ENCODE assay signal across 18 cellular contexts in genomic region chr2:34368304-34368703, GRCh38.
A peak's percentile ranks its signal among the peaks of the same experiment; 100 is the strongest.
DNase-seq lines count a peak whose midpoint lies in the region; ATAC-seq and TF ChIP-seq lines count a peak whose summit lies in the region.
"Had no signal": no experiment of that assay in that cellular context is flagged by ENCODE, and none has a peak within 500 bp of the region (broad histone marks: within the 10 kb centered on the region; RNA-seq: fewer than 3 reads in every experiment).

No MANE protein-coding gene starts in this region.

- no peak for TF ChIP-seq CTCF in NB4 (IDR thresholded peaks at IDR 0.05; ENCODE audit: low read depth, low read length)
- no peak for TF ChIP-seq CTCF in endodermal cell (conservative IDR thresholded peaks at IDR 0.05)

- no peak overlapping the region for H3K27ac Mint-ChIP-seq in endodermal cell
- H3K27ac Mint-ChIP-seq: CD4-positive, alpha-beta T cell; HFFc6 had no signal

- H3K4me1 ChIP-seq in endodermal cell (ENCODE audit: control insufficient read depth, insufficient read depth, low read length) (peaks cover 10% of the 10 kb centered on the region), mesendoderm (ENCODE audit: control insufficient read depth, low read depth, low read length) (peaks cover 3% of the 10 kb centered on the region)
- H3K4me1 ChIP-seq: Caco-2 had no signal

- no peaks in the 10 kb centered on the region for H3K27me3 ChIP-seq in endodermal cell (ENCODE audit: control insufficient read depth, insufficient read depth, low read length, poor library complexity, severe bottlenecking)
- H3K27me3 ChIP-seq in mesendoderm (ENCODE audit: insufficient read depth, low read length, poor library complexity), result no peaks in the 10 kb centered on the region

- H3K56ac ChIP-seq in mesendoderm (ENCODE audit: low read length), result no peak overlapping the region

- no peak overlapping the region for H3K4me2 ChIP-seq in mesendoderm (ENCODE audit: low read length)

- no peaks in the 10 kb centered on the region for H3K36me3 Mint-ChIP-seq in endodermal cell (ENCODE audit: low read depth)

- H3K36me3 ChIP-seq in endodermal cell (ENCODE audit: control insufficient read depth, insufficient read depth, low read length), result no peaks in the 10 kb centered on the region
- H3K36me3 ChIP-seq in mesendoderm (ENCODE audit: control insufficient read depth, insufficient read depth, low read length), result no peaks in the 10 kb centered on the region

- WGBS in endodermal cell (ENCODE audit: insufficient coverage in 1 of 2, insufficient read length in 1 of 2), 2 experiments, result 71 to 80% methylated on average over 1 of the region's 1 CpG
- no CpG with 5 or more reads among the region's 1 CpG for WGBS in mesendoderm (ENCODE audit: extremely low coverage, insufficient coverage, low lambda C conversion rate)

- no peak overlapping the region for H3K18ac ChIP-seq in mesendoderm (ENCODE audit: low read length)

- H3K9me3 Mint-ChIP-seq in endodermal cell, result no peaks in the 10 kb centered on the region
- H3K9me3 Mint-ChIP-seq: CD4-positive, alpha-beta T cell had no signal

- H3K4me3 ChIP-seq in NB4 (ENCODE audit: low read depth, low read length) (no peak overlapping the region), endodermal cell (ENCODE audit: low read length) (no peak overlapping the region), mesendoderm (ENCODE audit: low read length) (no peak overlapping the region)
- H3K4me3 ChIP-seq: GM12878, K562 had no signal

- H2BK15ac ChIP-seq in mesendoderm (replicated peaks; ENCODE audit: low read depth), result no peak overlapping the region

- H3K79me1 ChIP-seq in mesendoderm (ENCODE audit: low read length), result no peaks in the 10 kb centered on the region

- peaks cover 3% of the 10 kb centered on the region for H3K9me3 ChIP-seq in endodermal cell (ENCODE audit: control insufficient read depth, low read length)
- H3K9me3 ChIP-seq: Caco-2 had no signal

- H2AK5ac ChIP-seq in mesendoderm (ENCODE audit: low read length), result no peak overlapping the region

- DNase-seq in NB4 (ENCODE audit: low read depth), result peak; percentile 40
- DNase-seq in endodermal cell, result peak; percentile 55
- DNase-seq in mesendoderm, result peak; percentile 26
- DNase-seq in epidermal melanocyte (ENCODE audit: insufficient read length, low spot score), result no peak
- DNase-seq in NCI-H1092 treated with DMSO at 0.1 percent for 48 hours (lab: John Stamatoyannopoulos, UW), result no peak
- DNase-seq: ACHN; AML-193; Caco-2; CD4-positive, alpha-beta T cell; DMS79 treated with DMSO at 0.1 percent for 48 hours; HFFc6; IMR-90 had no signal

- H3K27me3 Mint-ChIP-seq in endodermal cell (ENCODE audit: insufficient read depth), result no peaks in the 10 kb centered on the region
- H3K27me3 Mint-ChIP-seq: CD4-positive, alpha-beta T cell had no signal

- H3K27ac ChIP-seq in endodermal cell (ENCODE audit: low read depth, low read length), result no peak overlapping the region
- no peak overlapping the region for H3K27ac ChIP-seq in mesendoderm (ENCODE audit: low read depth, low read length)
- H3K27ac ChIP-seq: C4-2B had no signal

- H2BK5ac ChIP-seq in mesendoderm (ENCODE audit: low read length), result no peak overlapping the region

- no peaks in the 10 kb centered on the region for H3K79me2 ChIP-seq in mesendoderm (ENCODE audit: control insufficient read depth, insufficient read depth, low read length)

- ATAC-seq in HG03108 (IDR thresholded peaks at IDR 0.05; ENCODE audit: unreplicated experiment) (no peak), HG03039 (IDR thresholded peaks at IDR 0.05; ENCODE audit: unreplicated experiment) (no peak)
- ATAC-seq: GM12878, HCT116, K562 had no signal

- no peak overlapping the region for H2BK120ac ChIP-seq in mesendoderm (ENCODE audit: low read depth, low read length)

- no peak overlapping the region for H3K23ac ChIP-seq in mesendoderm (ENCODE audit: low read length)

- H3K4me1 Mint-ChIP-seq in endodermal cell, result peaks cover 45% of the 10 kb centered on the region

- no peak overlapping the region for H3K9ac ChIP-seq in endodermal cell (ENCODE audit: extremely low read depth, low read length, poor library complexity, severe bottlenecking)
- no peak overlapping the region for H3K9ac ChIP-seq in mesendoderm (ENCODE audit: low read length)

- no peak overlapping the region for H3K4me3 Mint-ChIP-seq in endodermal cell
- H3K4me3 Mint-ChIP-seq: CD4-positive, alpha-beta T cell; HFFc6 had no signal

- no peak overlapping the region for H4K5ac ChIP-seq in mesendoderm (ENCODE audit: low read length)

- TF ChIP-seq POLR2A in NB4 (IDR thresholded peaks at IDR 0.05; ENCODE audit: extremely low read depth, insufficient read length), result no peak

- H4K8ac ChIP-seq in mesendoderm (ENCODE audit: low read depth, low read length), result no peak overlapping the region

- peak overlapping the region; percentile 12 for H3K4ac ChIP-seq in mesendoderm (ENCODE audit: low read depth, low read length)

Comparison
In these comparisons a context has a peak if more than half of its experiments do, and no peak if none do; other contexts are left out.
1. DNase-seq: peak in NB4 (single experiment), endodermal cell (single experiment) and mesendoderm (single experiment); none in epidermal melanocyte (single experiment) and NCI-H1092 treated with DMSO at 0.1 percent for 48 hours (single experiment).